ENCODE assay signal across 19 cellular contexts in genomic region chr1:212466913-212467650, GRCh38. TPM values are rescaled to one million over a fixed set of nuclear protein-coding genes. Genes with fewer than 3 reads are reported as not detected.
DNase-seq lines count a peak whose midpoint lies in the region; ATAC-seq, FAIRE-seq and TF ChIP-seq lines count a peak whose summit lies in the region.
"Had no signal": no experiment of that assay in that cellular context is flagged by ENCODE, and none has a peak within 500 bp of the region (broad histone marks: within the 10 kb centered on the region; RNA-seq: fewer than 3 reads in every experiment).

No MANE protein-coding gene starts in this region.

- TF ChIP-seq RAD21 in K562 (CRISPR knock-in tag; conservative IDR thresholded peaks at IDR 0.05 in 1 of 2, IDR thresholded peaks at IDR 0.05 in 1 of 2) = no peak

- H3K4me1 ChIP-seq in K562 (replicated peaks in 1 of 2; ENCODE audit: control insufficient read depth in 2 of 2, insufficient read depth in 2 of 2, low read length in 2 of 2) = peaks cover 0 to 14% of the 10 kb centered on the region in 2 experiments; a peak in 3 of 5 replicates

- peaks cover 21 to 54% of the 10 kb centered on the region in 2 experiments; a peak in 3 of 5 replicates for H3K27me3 ChIP-seq in K562 (ENCODE audit: control insufficient read depth in 2 of 2, insufficient read depth in 2 of 2, low read length in 2 of 2)
- H3K27me3 ChIP-seq: heart left ventricle had no signal

- in situ Hi-C loops in K562 (cut with MboI) = loop anchor here (10.0 kb wide), 1 partner anchor 518 kb away; no protein-coding TSS in a partner anchor

- no peak for TF ChIP-seq CTCF in GM20000 (IDR thresholded peaks at IDR 0.05; ENCODE audit: extremely low read depth, missing control alignments)
- no peak for TF ChIP-seq CTCF in K562 (IDR thresholded peaks at IDR 0.05 in 2 of 3, conservative IDR thresholded peaks at IDR 0.05 in 1 of 3; ENCODE audit: insufficient read depth in 2 of 3, low read depth in 1 of 3, low read length in 3 of 3)
- no peak for TF ChIP-seq CTCF in GM10248 (IDR thresholded peaks at IDR 0.05; ENCODE audit: control extremely low read depth, extremely low read depth, low read depth, missing control alignments)

- no TSS peak for BruUV-seq in K562 (replicated peaks; lab: Mats Ljungman, UMichigan)

- no peak for TF ChIP-seq POLR2A in K562 (conservative IDR thresholded peaks at IDR 0.05)

- H3K27ac ChIP-seq in K562 (ENCODE audit: extremely low read depth, low read depth, low read length) (no peak overlapping the region), substantia nigra (ENCODE audit: low read depth, low read length, poor library complexity, severe bottlenecking) (peak overlapping the region; percentile 80)

- no peak for TF ChIP-seq EP300 in K562 (IDR thresholded peaks at IDR 0.05; ENCODE audit: low read length)

- H3K9me3 ChIP-seq in K562 (replicated peaks; ENCODE audit: control insufficient read depth, insufficient read depth, low read depth, low read length) = no peaks in the 10 kb centered on the region
- H3K9me3 ChIP-seq: heart left ventricle had no signal

- no peak overlapping the region; a peak in 1 of 4 replicates for H3K9ac ChIP-seq in K562 (ENCODE audit: insufficient read depth in 1 of 2, low read depth in 2 of 2, low read length in 2 of 2)

- no peaks in the 10 kb centered on the region for H3K9me1 ChIP-seq in K562 (ENCODE audit: control insufficient read depth, insufficient read depth, low read length)

- no peak overlapping the region for H3K4me2 ChIP-seq in K562 (ENCODE audit: insufficient read depth, low read length)

- no peaks in the 10 kb centered on the region for H4K20me1 ChIP-seq in K562 (replicated peaks; ENCODE audit: control insufficient read depth, insufficient read depth, low read length)

- FAIRE-seq in K562 (lab: Jason Lieb, UNC) = peak; percentile 40
- FAIRE-seq: kidney had no signal

- no peaks in the 10 kb centered on the region for H3K36me3 ChIP-seq in K562 (ENCODE audit: control insufficient read depth, insufficient read depth, low read length)
- H3K36me3 ChIP-seq: heart left ventricle had no signal

- intact Hi-C loops in K562 (cut with micrococcal nuclease) = no loop called here

- peak; percentile 34 for DNase-seq in GM20000 (ENCODE audit: low spot score)
- DNase-seq in K562 (ENCODE audit: extremely low read depth in 1 of 4, low spot score in 3 of 4) = no peak
- DNase-seq in kidney tubule cell (ENCODE audit: low spot score) = peak; percentile 17
- no peak for DNase-seq in substantia nigra (lab: John Stamatoyannopoulos, UW)
- no peak for DNase-seq in hypothalamus (lab: John Stamatoyannopoulos, UW)
- no peak for DNase-seq in GM10248 (ENCODE audit: extremely low spot score)
- DNase-seq: activated naive CD8-positive, alpha-beta T cell treated with anti-CD3 and anti-CD28 coated beads for 36 hours; activated T-cell treated with anti-CD3 and anti-CD28 coated beads, Interleukin-2, amount 50 U/mL, for 24 hours; HFFc6; Kasumi-1; kidney; NCI-H1105; NCI-H524 treated with DMSO at 0.1 percent for 48 hours; retina; SHP77; stimulated activated naive CD8-positive, alpha-beta T cell treated with anti-CD3 and anti-CD28 coated beads, Interleukin-15, Interleukin-2, amounts not matched to agents 100 U/mL and 50 U/mL, for 24 hours; T-helper 1 cell had no signal

- POLR2A ChIA-PET in K562 (lab: Yijun Ruan, JAX) = interaction anchor here (0.6 to 2.7 kb wide), 5 partner anchors 9 to 745 kb away, joined by 3 to 11 read pairs (median 3); partner anchors contain the start of genes DTL and INTS7
- POLR2A ChIA-PET in GM10248 (lab: Yijun Ruan, JAX) = no interaction called here

- ATAC-seq in K562 = no peak
- ATAC-seq in HG02840 (IDR thresholded peaks at IDR 0.05; ENCODE audit: low FRiP score, unreplicated experiment) = no peak
- ATAC-seq: heart left ventricle; stimulated activated naive CD8-positive, alpha-beta T cell treated with anti-CD3 and anti-CD28 coated beads, Interleukin-15, Interleukin-2, amounts not matched to agents 100 U/mL and 50 U/mL, for 24 hours had no signal

- H2AFZ ChIP-seq in K562 (ENCODE audit: low read depth, low read length) = peak overlapping the region; percentile 22

- H3K79me2 ChIP-seq in K562 (ENCODE audit: control insufficient read depth, insufficient read depth, low read length) = no peaks in the 10 kb centered on the region

- CTCF ChIA-PET in K562 (lab: Yijun Ruan, JAX; ENCODE audit: low intra/inter-chr PET ratio) (no interaction called here), GM10248 (lab: Yijun Ruan, JAX) (interaction anchor here (1.3 to 13.7 kb wide), 3 partner anchors 11 to 404 kb away, joined by 3 to 190 read pairs (median 48); no protein-coding TSS in a partner anchor)

- H3K4me3 ChIP-seq in K562 = no peak overlapping the region
- H3K4me3 ChIP-seq: heart left ventricle had no signal

- 22% methylated on average over 11 of the region's 11 CpGs for WGBS in K562 (ENCODE audit: insufficient coverage, low coverage, missing lambda C conversion rate)

TF ChIP-seq in K562, 482 proteins besides CTCF, POLR2A, EP300 and RAD21 (continues in another document):
- TF ChIP-seq HMGXB4 (CRISPR knock-in tag; IDR thresholded peaks at IDR 0.05) (no peak), HSF4 (CRISPR knock-in tag; IDR thresholded peaks at IDR 0.05; ENCODE audit: borderline replicate concordance) (no peak), TBL1XR1 (IDR thresholded peaks at IDR 0.05; ENCODE audit: low read length in 2 of 2) (no peak)

RNA-seq across cellular contexts. Expression of gene NENF, which starts 34.4 kb away (rescaled TPM):
- 18.4 and 30.9 TPM in 2 replicates for total RNA-seq in K562 (2011; cell fraction: chromatin; rRNA removed; ENCODE audit: low replicate concordance)
- 52.2 and 53.7 TPM in 2 replicates for total RNA-seq in K562 (2011; cell fraction: nucleolus; rRNA removed)
- 47.9 and 75.6 TPM in 2 replicates for total RNA-seq in K562 (2011; cell fraction: nucleoplasm; rRNA removed)
- 97.3 and 100 TPM in 2 replicates for total RNA-seq in K562 (2014; rRNA removed)
- 62.9 and 72.8 TPM in 2 replicates for total RNA-seq in K562 (2014; rRNA removed; fragmentation: Illumina TruSeq; extraction: Trizol)
- 51.0 and 55.1 TPM in 2 replicates for total RNA-seq in K562 (2015; rRNA removed; fragmentation: Illumina TruSeq; extraction: Trizol)
- total RNA-seq in K562 (2021) = 74.0 and 74.4 TPM in 2 replicates
- polyA plus RNA-seq in K562 (2011; rRNA removed) = 87.6 and 92.4 TPM in 2 replicates
- polyA plus RNA-seq in K562 (2011; cell fraction: cytosol; rRNA removed) = 66.7 and 98.8 TPM in 2 replicates
- 32.2 and 37.6 TPM in 2 replicates for polyA plus RNA-seq in K562 (2011; cell fraction: nucleus; rRNA removed)
- polyA plus RNA-seq in K562 (2012) = 70.5 and 73.8 TPM in 2 replicates
- 53.4 and 59.9 TPM in 2 replicates for polyA plus RNA-seq in K562 (2014; fragmentation: Illumina TruSeq; extraction: Trizol)
- polyA plus RNA-seq in K562 (2014; fragmentation: Nextera tagmentation; extraction: Ambion mirVana) = 10 to 100 TPM in 1 of 2 experiments, 1 to 10 TPM in 1; 6.1 to 11.4 TPM
- 89.2 and 95.7 TPM in 2 replicates for polyA plus RNA-seq in K562 (2014; rRNA removed)
- polyA minus RNA-seq in K562 (2011; rRNA and poly(A)+ RNA removed) = 20.8 and 22.7 TPM in 2 replicates
- 15.7 and 18.1 TPM in 2 replicates for polyA minus RNA-seq in K562 (2011; cell fraction: cytosol; rRNA and poly(A)+ RNA removed)
- polyA minus RNA-seq in K562 (2011; cell fraction: nucleus; rRNA and poly(A)+ RNA removed) = 4.0 and 9.8 TPM in 2 replicates

RNA-seq across cellular contexts. Expression of gene PACC1, which starts 52.4 kb away (rescaled TPM):
- total RNA-seq in K562 (2011; cell fraction: chromatin; rRNA removed; ENCODE audit: low replicate concordance) = 20.1 and 37.7 TPM in 2 replicates
- total RNA-seq in K562 (2011; cell fraction: nucleolus; rRNA removed) = 34.2 and 37.6 TPM in 2 replicates
- 23.3 and 27.4 TPM in 2 replicates for total RNA-seq in K562 (2011; cell fraction: nucleoplasm; rRNA removed)
- total RNA-seq in K562 (2014; rRNA removed) (10.2 and 19.9 TPM in 2 replicates), K562 (2014; rRNA removed; fragmentation: Illumina TruSeq; extraction: Trizol) (17.7 and 19.3 TPM in 2 replicates), K562 (2015; rRNA removed; fragmentation: Illumina TruSeq; extraction: Trizol) (16.4 and 17.9 TPM in 2 replicates), K562 (2021) (14.7 and 18.1 TPM in 2 replicates)
- polyA plus RNA-seq in K562 (2011; rRNA removed) (17.3 and 22.0 TPM in 2 replicates), K562 (2014; fragmentation: Illumina TruSeq; extraction: Trizol) (13.1 and 14.9 TPM in 2 replicates), K562 (2014; fragmentation: Nextera tagmentation; extraction: Ambion mirVana) (10 to 100 TPM in 1 of 2 experiments, 1 to 10 TPM in 1; 7.1 to 10.6 TPM), K562 (2014; rRNA removed) (14.3 and 15.3 TPM in 2 replicates)
- 23.6 and 25.5 TPM in 2 replicates for polyA plus RNA-seq in K562 (2011; cell fraction: cytosol; rRNA removed)
- polyA plus RNA-seq in K562 (2011; cell fraction: nucleus; rRNA removed) = 22.9 and 24.1 TPM in 2 replicates
- 7.3 and 12.3 TPM in 2 replicates for polyA plus RNA-seq in K562 (2012)
- 21.0 and 27.3 TPM in 2 replicates for polyA minus RNA-seq in K562 (2011; rRNA and poly(A)+ RNA removed)
- 19.5 and 19.6 TPM in 2 replicates for polyA minus RNA-seq in K562 (2011; cell fraction: cytosol; rRNA and poly(A)+ RNA removed)
- polyA minus RNA-seq in K562 (2011; cell fraction: nucleus; rRNA and poly(A)+ RNA removed) = 23.6 and 30.5 TPM in 2 replicates

Comparison
In these comparisons a context has a peak if more than half of its experiments do, and no peak if none do; other contexts are left out.
1. DNase-seq: peak in GM20000 (single experiment) and kidney tubule cell (single experiment); none in K562 (0 of 4), substantia nigra (0 of 49), hypothalamus (0 of 51) and GM10248 (single experiment).